Comparison of ENCODE assay signal across 2 cellular contexts in the genomic region with DNA sequence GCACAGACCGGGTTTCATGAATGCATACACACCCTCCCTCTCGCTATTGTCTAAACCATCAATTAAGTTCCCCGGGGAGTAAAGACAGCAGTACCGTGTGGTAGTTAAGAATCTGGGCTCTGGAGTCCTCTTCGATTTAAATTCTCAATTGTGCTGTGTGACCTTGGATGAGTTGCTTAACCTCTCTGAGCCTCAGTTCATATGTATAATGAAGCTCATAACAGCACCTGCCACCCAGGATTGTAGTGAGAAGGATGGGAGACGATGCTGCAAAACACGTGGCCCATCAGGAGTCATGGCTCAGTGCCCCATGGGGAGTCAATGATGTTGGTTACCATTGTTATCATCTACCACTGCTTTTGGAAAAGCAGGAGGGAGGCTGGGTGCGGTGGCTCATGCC.
TF ChIP-seq lines count a peak whose summit lies in the region.

No MANE protein-coding gene starts in this region.

TF ChIP-seq in HEK293, 187 proteins besides CTCF, POLR2A, EP300 and RAD21:
- 0 out of 2 replicates have a peak, but pooled peaks have one; percentile 49 for TF ChIP-seq ZNF768 (tag by site-specific recombination; IDR thresholded peaks at IDR 0.05)
- TF ChIP-seq OSR2 (tag by site-specific recombination; IDR thresholded peaks at IDR 0.05), result no peak
- no peak for TF ChIP-seq KLF7 (tag by site-specific recombination; IDR thresholded peaks at IDR 0.05; ENCODE audit: borderline replicate concordance)
- no peak for TF ChIP-seq ZNF404 (tag by site-specific recombination; IDR thresholded peaks at IDR 0.05)

TF ChIP-seq in K562, 482 proteins besides CTCF, POLR2A, EP300 and RAD21:
- TF ChIP-seq ZNF354B (CRISPR knock-in tag; IDR thresholded peaks at IDR 0.05), result no peak
- TF ChIP-seq BCOR (IDR thresholded peaks at IDR 0.05), result peak; percentile 75
- peak; percentile 92 for TF ChIP-seq RBM25 (IDR thresholded peaks at IDR 0.05; ENCODE audit: low read depth, low read length, severe bottlenecking)
- peak; percentile 73 for TF ChIP-seq ZFP36 (IDR thresholded peaks at IDR 0.05; ENCODE audit: low read depth, low read length, partially characterized antibody)
- TF ChIP-seq PCBP1 (IDR thresholded peaks at IDR 0.05; ENCODE audit: low read depth, low read length, poor library complexity, severe bottlenecking), result no peak
- no peak for TF ChIP-seq FIP1L1 (IDR thresholded peaks at IDR 0.05; ENCODE audit: low read depth, low read length, poor library complexity, severe bottlenecking)
- TF ChIP-seq NR2C1 (IDR thresholded peaks at IDR 0.05), result no peak
- no peak for TF ChIP-seq NR2C1 (tag; IDR thresholded peaks at IDR 0.05)
- TF ChIP-seq GATAD2B (IDR thresholded peaks at IDR 0.05; ENCODE audit: borderline replicate concordance), result no peak
- TF ChIP-seq KDM1A (IDR thresholded peaks at IDR 0.05), result peak; percentile 37 to 50; a peak in 1 of 4 replicates
